28 cellular contexts compared by ENCODE assay signal in genomic region chr11:90124371-90124770, GRCh38. TPM values are rescaled to one million over a fixed set of nuclear protein-coding genes. Genes with fewer than 3 reads are reported as not detected.
"Had no signal": no experiment of that assay in that cellular context is flagged by ENCODE, and none has a peak within 500 bp of the region (broad histone marks: within the 10 kb centered on the region; RNA-seq: fewer than 3 reads in every experiment).

No MANE protein-coding gene starts in this region.

- H3K27ac ChIP-seq: adrenal gland, breast epithelium, SJCRH30, SK-N-MC, VCaP had no signal

- DNase-seq: activated B cell treated with CpG ODN at 0.5 μM for 24 hours; activated CD4-positive, alpha-beta memory T cell treated with anti-CD3 and anti-CD28 coated beads for 36 hours; activated CD4-positive, alpha-beta T cell treated with anti-CD3 and anti-CD28 coated beads for 4 hours; activated CD4-positive, alpha-beta T cell treated with anti-CD3 and anti-CD28 coated beads, Interleukin-2, amount 50 U/mL, for 1 hour; activated CD4-positive, CD25-positive, alpha-beta regulatory T cell treated with anti-CD3 and anti-CD28 coated beads, Interleukin-2, amount 50 U/mL, for 72 hours; activated CD8-positive, alpha-beta memory T cell treated with anti-CD3 and anti-CD28 coated beads, Interleukin-2, amount 50 U/mL, for 4 hours; activated gamma-delta T cell treated with Interleukin-2 at 50 U/mL for 16 hours; activated naive CD4-positive, alpha-beta T cell treated with anti-CD3 and anti-CD28 coated beads for 36 hours; activated T-cell treated with anti-CD3 and anti-CD28 coated beads for 4 hours; activated T-cell treated with anti-CD3 and anti-CD28 coated beads, Interleukin-2, amount 50 U/mL, for 4 hours; adrenal gland; anterior cingulate cortex; Karpas-422; KBM-7; NCI-H1105; NCI-H1417 treated with DMSO at 0.1 percent for 48 hours; NCI-H187 treated with DMSO at 0.1 percent for 48 hours; NCI-H2081 treated with DMSO at 0.1 percent for 48 hours; NCI-H446 treated with DMSO at 0.1 percent for 48 hours; NCI-H524; NCI-H69; SHP77; SJCRH30; T-cell; T-helper 17 cell had no signal

- H3K4me1 ChIP-seq: breast epithelium, SJCRH30 had no signal

- H3K27me3 ChIP-seq: adrenal gland, breast epithelium, SJCRH30 had no signal

- H3K4me3 ChIP-seq: adrenal gland, breast epithelium, SJCRH30, SK-N-MC had no signal

- H3K36me3 ChIP-seq: adrenal gland, breast epithelium, SJCRH30 had no signal

RNA-seq across cellular contexts. Expression of gene UBTFL1, which starts 38.6 kb away (rescaled TPM):
- polyA plus RNA-seq: adrenal gland had no signal
